In genomic region chr3:13278783-13279531, GRCh38 we compare ENCODE assay signal across 2 cellular contexts.
A peak's percentile ranks its signal among the peaks of the same experiment; 100 is the strongest.
TF ChIP-seq lines count a peak whose summit lies in the region.

No MANE protein-coding gene starts in this region.

TF ChIP-seq in HepG2, 621 proteins besides CTCF, POLR2A, EP300 and RAD21:
- TF ChIP-seq ZNF629 (CRISPR knock-in tag; conservative IDR thresholded peaks at IDR 0.05) (peak; percentile 78), NR3C1 (CRISPR knock-in tag; IDR thresholded peaks at IDR 0.05) (no peak), CERS6 (CRISPR knock-in tag; IDR thresholded peaks at IDR 0.05) (no peak), TBL1XR1 (IDR thresholded peaks at IDR 0.05; ENCODE audit: borderline replicate concordance, low read length, partially characterized antibody) (no peak)

TF ChIP-seq in H1, 55 proteins besides CTCF, POLR2A, EP300 and RAD21:
- TF ChIP-seq YY1 (IDR thresholded peaks at IDR 0.05; ENCODE audit: low read depth, low read length), result no peak
- TF ChIP-seq HDAC2 (IDR thresholded peaks at IDR 0.05; ENCODE audit: borderline replicate concordance in 1 of 2, low read depth in 2 of 2, low read length in 2 of 2), result no peak
TF ChIP-seq in H1: peak in this region for 0.
